ENCODE assay signal across 27 cellular contexts in the genomic region with DNA sequence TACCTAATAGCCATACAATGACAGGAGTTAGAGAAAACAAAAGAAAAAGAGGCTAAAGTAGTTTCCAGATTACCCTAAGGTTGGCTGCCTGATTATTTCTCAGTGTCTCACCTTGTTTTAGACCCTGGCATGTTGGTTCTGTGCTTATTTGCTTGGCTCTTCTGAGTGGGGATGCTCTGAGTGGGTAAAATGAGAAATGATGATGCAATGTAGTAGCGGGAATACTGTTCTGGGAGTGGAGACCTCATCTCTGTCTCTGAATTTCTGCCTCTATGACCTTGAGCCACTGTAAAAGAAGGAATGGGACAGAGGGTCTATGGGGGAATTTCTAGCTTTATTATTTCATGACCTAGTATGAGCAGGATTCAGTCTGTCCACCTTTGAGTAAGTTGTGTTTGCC.
"Had no signal": no experiment of that assay in that cellular context is flagged by ENCODE, and none has a peak within 500 bp of the region (broad histone marks: within the 10 kb centered on the region; RNA-seq: fewer than 3 reads in every experiment).

No MANE protein-coding gene starts in this region.

- H3K27me3 Mint-ChIP-seq: dendritic cell treated with granulocyte-macrophage colony-stimulating factor and Interleukin-4, amounts not matched to agents 40 ng/mL and 50 ng/mL, for 4 days; effector memory CD8-positive, alpha-beta T cell had no signal

- H3K4me3 Mint-ChIP-seq: dendritic cell treated with granulocyte-macrophage colony-stimulating factor and Interleukin-4, amounts not matched to agents 40 ng/mL and 50 ng/mL, for 4 days; effector memory CD8-positive, alpha-beta T cell; endodermal cell had no signal

- H3K4me3 ChIP-seq: colonic mucosa, coronary artery, dorsolateral prefrontal cortex, esophagus muscularis mucosa, esophagus squamous epithelium, gastrocnemius medialis, gastroesophageal sphincter, heart right ventricle had no signal

- FAIRE-seq: colon, endometrium, endothelial cell of umbilical vein, frontal cortex had no signal

- ATAC-seq: effector memory CD8-positive, alpha-beta T cell; esophagus mucosa; foreskin keratinocyte; gastrocnemius medialis; gastroesophageal sphincter; heart right ventricle had no signal

- H3K27ac ChIP-seq: colonic mucosa, coronary artery, dorsolateral prefrontal cortex, epithelial cell of prostate, esophagus muscularis mucosa, esophagus squamous epithelium, foreskin keratinocyte, gastrocnemius medialis, gastroesophageal sphincter, heart right ventricle had no signal

- H3K27ac Mint-ChIP-seq: dendritic cell treated with granulocyte-macrophage colony-stimulating factor and Interleukin-4, amounts not matched to agents 40 ng/mL and 50 ng/mL, for 4 days; effector memory CD8-positive, alpha-beta T cell; endodermal cell had no signal

- H3K27me3 ChIP-seq: colonic mucosa, esophagus muscularis mucosa, esophagus squamous epithelium, foreskin keratinocyte, gastrocnemius medialis, gastroesophageal sphincter, heart right ventricle had no signal

- H3K9me3 Mint-ChIP-seq: dendritic cell treated with granulocyte-macrophage colony-stimulating factor and Interleukin-4, amounts not matched to agents 40 ng/mL and 50 ng/mL, for 4 days; effector memory CD8-positive, alpha-beta T cell had no signal

- H3K9me3 ChIP-seq: colonic mucosa, esophagus muscularis mucosa, esophagus squamous epithelium, gastrocnemius medialis, gastroesophageal sphincter, heart right ventricle had no signal

- DNase-seq: colonic mucosa; cortex of kidney; dermis blood vessel endothelial cell; dorsolateral prefrontal cortex; effector CD4-positive, alpha-beta T cell; effector CD8-positive, alpha-beta T cell; effector memory CD4-positive, alpha-beta T cell; effector memory CD8-positive, alpha-beta T cell; endodermal cell; esophagus squamous epithelium; foreskin fibroblast; foreskin keratinocyte; foreskin melanocyte; gastrocnemius medialis; glutamatergic neuron; head of caudate nucleus; heart right ventricle had no signal

- H3K4me1 ChIP-seq: colonic mucosa, esophagus muscularis mucosa, esophagus squamous epithelium, foreskin keratinocyte, gastrocnemius medialis, gastroesophageal sphincter, heart right ventricle had no signal

- H3K36me3 ChIP-seq: colonic mucosa, esophagus muscularis mucosa, esophagus squamous epithelium, gastrocnemius medialis, gastroesophageal sphincter, heart right ventricle had no signal
